8 cellular contexts compared by ENCODE assay signal in the genomic region with DNA sequence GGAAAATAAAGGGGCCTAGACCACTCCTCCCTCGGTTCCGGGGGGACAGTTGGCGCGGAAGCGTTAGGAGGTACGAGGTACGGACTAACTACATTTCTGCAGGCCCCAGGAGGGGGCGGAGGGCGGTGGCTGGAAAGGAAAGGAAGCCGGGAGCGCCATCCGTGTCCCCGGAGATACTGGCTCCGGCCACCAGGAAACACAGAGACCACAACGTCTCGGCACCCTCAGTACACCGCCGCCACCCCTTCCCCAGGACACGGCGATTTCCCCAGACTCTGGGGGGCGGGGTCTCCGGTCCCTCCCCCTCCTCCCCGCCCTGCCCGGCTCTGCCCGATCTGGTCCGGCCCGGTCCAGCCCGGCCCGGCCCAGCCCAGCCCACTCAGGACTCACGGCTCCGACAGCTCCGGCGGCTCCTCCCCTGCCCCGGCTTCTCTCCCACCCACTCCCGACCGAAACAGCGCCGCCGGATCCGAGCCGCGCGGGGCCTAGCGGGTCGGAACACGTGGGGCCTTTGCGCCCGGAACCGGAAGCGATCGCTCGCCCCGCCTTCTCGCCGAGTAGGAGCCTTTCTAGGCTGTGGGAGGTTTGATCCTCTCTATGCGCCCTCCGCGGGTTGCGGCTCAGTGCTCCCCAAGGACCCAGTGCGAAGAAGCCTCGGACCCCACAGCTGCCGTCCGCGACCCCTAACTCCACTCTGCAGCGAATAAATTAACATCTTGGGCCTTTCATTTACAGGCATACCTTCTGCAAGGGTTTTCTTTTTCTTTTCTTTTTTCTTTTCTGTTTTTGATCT. TPM values are rescaled to one million over a fixed set of nuclear protein-coding genes. Genes with fewer than 3 reads are reported as not detected.
DNase-seq lines count a peak whose midpoint lies in the region; ATAC-seq, FAIRE-seq and TF ChIP-seq lines count a peak whose summit lies in the region.

A gene (minus strand): TSS at position 502 of the 793 bp plus-strand sequence. CDS start 10,772 bp downstream, outside the sequence.

- no peak within 1 kb of the TSS for H2BK120ac ChIP-seq in H9 (ENCODE audit: low read depth, low read length, poor library complexity, severe bottlenecking)

- DNase-seq in H9 (peak; percentile 91), M059J (ENCODE audit: low read depth) (peak; percentile 85), fibroblast of pulmonary artery (ENCODE audit: low read depth) (peak; percentile 93)
- peak; percentile 89 for DNase-seq in activated T-helper 9 cell treated with anti-CD3 and anti-CD28 coated beads, Interleukin-2, amount 50 U/mL, for 16 hours (ENCODE audit: low read depth)
- peak; percentile 92 for DNase-seq in stimulated activated naive CD8-positive, alpha-beta T cell treated with anti-CD3 and anti-CD28 coated beads, Interleukin-15, Interleukin-2, amounts not matched to agents 100 U/mL and 50 U/mL, for 24 hours

- H3K18ac ChIP-seq in H9 (ENCODE audit: insufficient read length, low read depth, low read length) = no peak within 1 kb of the TSS

- H3K27ac Mint-ChIP-seq in H9 = peak within 1 kb of the TSS; percentile 85 to 98 (median 93)
- peak within 1 kb of the TSS; percentile 89 to 98 (median 95) for H3K27ac Mint-ChIP-seq in nephron

- H4K5ac ChIP-seq in H9 (ENCODE audit: insufficient read length, low read depth, low read length) = no peak within 1 kb of the TSS

- peaks cover 47 to 48% of the 10 kb centered on the region in 2 experiments for H3K4me1 Mint-ChIP-seq in H9
- H3K4me1 Mint-ChIP-seq in nephron = peaks cover 15% of the 10 kb centered on the region

- no peak within 1 kb of the TSS for H2BK15ac ChIP-seq in H9 (ENCODE audit: low read depth, low read length)

- peak within 1 kb of the TSS; percentile 95 to 97 for H3K4me3 Mint-ChIP-seq in H9
- peak within 1 kb of the TSS; percentile 91 to 98 (median 97) for H3K4me3 Mint-ChIP-seq in nephron

- no peak within 1 kb of the TSS for H3K23ac ChIP-seq in H9 (ENCODE audit: insufficient read length, low read depth, low read length)

- peak within 1 kb of the TSS; percentile 15 for H3K56ac ChIP-seq in H9 (ENCODE audit: insufficient read length, low read depth, low read length)

- H3K9me3 Mint-ChIP-seq in H9 = peaks cover 24 to 29% of the 10 kb centered on the region in 2 experiments
- no peaks in the 10 kb centered on the region for H3K9me3 Mint-ChIP-seq in nephron

- H3K4me3 ChIP-seq in fibroblast of pulmonary artery (replicated peaks; ENCODE audit: low read depth, low read length) = peak within 1 kb of the TSS; percentile 94

- H2AFZ ChIP-seq in H9 (ENCODE audit: low read length) = no peak within 1 kb of the TSS

- peaks cover 8% of the 10 kb centered on the region for H3K23me2 ChIP-seq in H9 (ENCODE audit: insufficient read length, low read depth, low read length, poor library complexity, severe bottlenecking)

- peaks cover 0 to 42% (median 41%) of the 10 kb centered on the region in 3 experiments for H3K36me3 Mint-ChIP-seq in H9 (ENCODE audit: insufficient read depth in 1 of 3, low read depth in 3 of 3)
- peaks cover 29% of the 10 kb centered on the region for H3K36me3 Mint-ChIP-seq in nephron (ENCODE audit: low read depth)

- no CpG with 5 or more reads among the region's 65 CpGs for WGBS in H9 (ENCODE audit: extremely low coverage, insufficient read length, low lambda C conversion rate)

- H3K14ac ChIP-seq in H9 (ENCODE audit: insufficient read depth, low read length) = no peak within 1 kb of the TSS

- H2BK20ac ChIP-seq in H9 (ENCODE audit: low read depth, low read length, poor library complexity, severe bottlenecking) = no peak within 1 kb of the TSS

- peak; percentile 99 for ATAC-seq in stimulated activated naive CD8-positive, alpha-beta T cell treated with anti-CD3 and anti-CD28 coated beads, Interleukin-15, Interleukin-2, amounts not matched to agents 100 U/mL and 50 U/mL, for 24 hours

- peaks cover 8% of the 10 kb centered on the region; the same call in 1 of the 2 replicates for H3K4me1 ChIP-seq in H9 (ENCODE audit: insufficient read depth, low read length)

- H3K4ac ChIP-seq in H9 (ENCODE audit: low read depth, low read length) = no peak within 1 kb of the TSS

- H2BK5ac ChIP-seq in H9 (ENCODE audit: insufficient read length, low read length) = no peak within 1 kb of the TSS

- no peak within 1 kb of the TSS for H4K8ac ChIP-seq in H9 (replicated peaks; ENCODE audit: insufficient read length, low read depth, low read length)

- peaks cover 32% of the 10 kb centered on the region; the same call in 1 of the 2 replicates for H3K79me2 ChIP-seq in H9 (ENCODE audit: insufficient read depth, low read length)

- no peak within 1 kb of the TSS for H2BK12ac ChIP-seq in H9 (ENCODE audit: insufficient read length, low read depth, low read length)

- H3K79me1 ChIP-seq in H9 (ENCODE audit: insufficient read depth, low read depth, low read length, poor library complexity, severe bottlenecking) = peaks cover 2% of the 10 kb centered on the region

- H3K27me3 ChIP-seq in H9 (ENCODE audit: insufficient read depth, low read length) = no peaks in the 10 kb centered on the region

- peak; percentile 73 for TF ChIP-seq POLR2A in Raji (IDR thresholded peaks at IDR 0.05; ENCODE audit: insufficient read depth, low read depth, low read length)

- peak within 1 kb of the TSS; percentile 51 for H3K9ac ChIP-seq in H9 (ENCODE audit: extremely low read depth, insufficient read length, low read length)

- peak; percentile 54; the same call in 2 of the 3 replicates for TF ChIP-seq CTCF in H9 (conservative IDR thresholded peaks at IDR 0.05)
- TF ChIP-seq CTCF in fibroblast of pulmonary artery (IDR thresholded peaks at IDR 0.05; ENCODE audit: low read length, missing control alignments) = no peak
- peak; percentile 12 to 24 (median 20) for TF ChIP-seq CTCF in nephron (IDR thresholded peaks at IDR 0.05; ENCODE audit: unreplicated experiment in 3 of 3)

- peak; percentile 33 for FAIRE-seq in G401.6 (lab: Jason Lieb, UNC)

- H3K27ac ChIP-seq in H9 (ENCODE audit: insufficient read length, low read depth, low read length) = peak within 1 kb of the TSS; percentile 83

- no peaks in the 10 kb centered on the region for H3K27me3 Mint-ChIP-seq in H9 (ENCODE audit: low read depth)
- no peaks in the 10 kb centered on the region for H3K27me3 Mint-ChIP-seq in nephron (ENCODE audit: low read depth)

- peaks cover 19% of the 10 kb centered on the region for H3K9me3 ChIP-seq in H9 (ENCODE audit: control insufficient read depth, low read depth, low read length)

- no peak within 1 kb of the TSS for H4K91ac ChIP-seq in H9 (ENCODE audit: insufficient read length, low read depth, low read length)

- H4K20me1 ChIP-seq in H9 (ENCODE audit: control insufficient read depth, insufficient read depth, insufficient read length) = no peaks in the 10 kb centered on the region

- no peak within 1 kb of the TSS for H2AK5ac ChIP-seq in H9 (ENCODE audit: insufficient read length, low read length)

- H3K4me2 ChIP-seq in H9 (ENCODE audit: insufficient read depth, insufficient read length, low read length) = peak within 1 kb of the TSS; percentile 74

- no peak within 1 kb of the TSS for H3T11ph ChIP-seq in H9 (ENCODE audit: low read length)

RNA-seq across cellular contexts. Expression of the gene that starts here (rescaled TPM):
- 46.5 and 49.2 TPM in 2 replicates for total RNA-seq in H9 (2021)
- 5.9 and 7.3 TPM in 2 replicates for total RNA-seq in M059J (2014; rRNA removed; shearing (Covaris generic))

Comparison
In these comparisons a context has a peak if more than half of its experiments do, and no peak if none do; other contexts are left out.
1. Peak in every context shown above with its lines: DNase-seq, ATAC-seq, H3K4me3 ChIP-seq and H3K27ac ChIP-seq.